Comparison of ENCODE assay signal across 8 cellular contexts in the genomic region with DNA sequence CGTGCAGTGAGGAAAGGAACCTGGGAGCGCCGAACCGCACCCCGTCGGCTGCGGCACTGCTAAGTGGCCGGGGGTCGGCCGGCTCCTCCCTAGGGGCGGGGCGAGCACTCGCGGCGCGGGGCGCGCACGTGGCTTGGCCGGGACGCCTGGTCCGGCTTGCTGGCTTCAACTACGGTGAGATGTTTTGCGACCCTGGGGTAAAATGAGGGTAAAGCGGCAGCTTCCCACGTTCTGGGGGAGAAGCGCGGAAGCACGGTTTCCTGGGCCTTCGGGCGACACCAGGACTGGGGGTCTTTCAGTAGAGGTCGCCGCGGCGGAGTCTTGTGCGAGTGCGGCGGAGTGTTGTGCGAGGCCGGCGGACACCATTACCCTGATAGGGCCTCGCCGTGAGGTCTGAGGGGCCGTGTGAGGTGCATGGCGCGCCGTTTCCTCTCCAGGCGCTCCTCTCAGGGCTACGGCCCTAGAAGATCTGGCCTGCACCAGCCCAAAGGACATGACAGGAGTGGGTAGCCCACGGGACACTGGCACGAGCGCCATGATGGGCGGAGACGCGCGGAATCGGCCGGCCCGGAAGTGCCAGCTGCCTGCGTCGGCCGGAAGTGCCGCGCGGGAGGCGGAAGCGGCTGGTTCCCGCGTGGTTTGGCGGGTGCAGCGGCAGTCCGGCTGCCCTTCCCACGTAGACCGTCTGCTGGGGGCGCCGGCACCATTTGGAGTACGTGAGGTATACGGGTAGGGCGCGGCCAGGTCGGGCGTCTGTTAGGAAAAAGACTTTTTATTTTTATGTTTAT. TPM values are rescaled to one million over a fixed set of nuclear protein-coding genes. Genes with fewer than 3 reads are reported as not detected.
DNase-seq lines count a peak whose midpoint lies in the region; ATAC-seq and TF ChIP-seq lines count a peak whose summit lies in the region.

A gene with protein sequence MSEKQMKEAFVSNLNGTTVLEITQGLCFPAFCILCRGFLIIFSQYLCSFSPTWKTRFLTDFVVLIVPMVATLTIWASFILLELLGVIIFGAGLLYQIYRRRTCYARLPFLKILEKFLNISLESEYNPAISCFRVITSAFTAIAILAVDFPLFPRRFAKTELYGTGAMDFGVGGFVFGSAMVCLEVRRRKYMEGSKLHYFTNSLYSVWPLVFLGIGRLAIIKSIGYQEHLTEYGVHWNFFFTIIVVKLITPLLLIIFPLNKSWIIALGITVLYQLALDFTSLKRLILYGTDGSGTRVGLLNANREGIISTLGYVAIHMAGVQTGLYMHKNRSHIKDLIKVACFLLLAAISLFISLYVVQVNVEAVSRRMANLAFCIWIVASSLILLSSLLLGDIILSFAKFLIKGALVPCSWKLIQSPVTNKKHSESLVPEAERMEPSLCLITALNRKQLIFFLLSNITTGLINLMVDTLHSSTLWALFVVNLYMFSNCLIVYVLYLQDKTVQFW (plus strand): TSS at position 107 of the 788 bp plus-strand sequence. CDS start 2,115 bp downstream, outside the sequence.

- DNase-seq in GM12865 (ENCODE audit: low read depth) (peak; percentile 96), NCI-H1436 (lab: John Stamatoyannopoulos, UW) (peak; percentile 94), T follicular helper cell (ENCODE audit: low read depth) (peak; percentile 73), cardiac septum (ENCODE audit: low spot score) (peak; percentile 93), posterior cingulate gyrus (peak; percentile 76 to 97 (median 86)), type B pancreatic cell (ENCODE audit: extremely low spot score, unreplicated experiment) (peak; percentile 90)
- peak; percentile 90 for DNase-seq in activated naive CD8-positive, alpha-beta T cell treated with anti-CD3 and anti-CD28 coated beads, Interleukin-2, amount 50 U/mL, for 24 hours

- H3K27ac Mint-ChIP-seq in activated naive CD8-positive, alpha-beta T cell treated with anti-CD3 and anti-CD28 coated beads, Interleukin-2, amount 50 U/mL, for 24 hours = peak within 1 kb of the TSS; percentile 96
- peak within 1 kb of the TSS; percentile 99 for H3K27ac Mint-ChIP-seq in type B pancreatic cell

- intact Hi-C loops in cardiac septum (cut with DNase I) = loop anchor here (1.0 to 5.0 kb wide), 2 partner anchors 9 to 67 kb away; a partner anchor contains a TSS
- intact Hi-C loops in posterior cingulate gyrus (cut with DNase I) = loop anchor here (1.0 to 5.0 kb wide), 3 partner anchors 9 to 68 kb away; a partner anchor contains a TSS

- H3K27me3 Mint-ChIP-seq in activated naive CD8-positive, alpha-beta T cell treated with anti-CD3 and anti-CD28 coated beads, Interleukin-2, amount 50 U/mL, for 24 hours = no peaks in the 10 kb centered on the region
- no peaks in the 10 kb centered on the region for H3K27me3 Mint-ChIP-seq in type B pancreatic cell

- H3K4me3 Mint-ChIP-seq in activated naive CD8-positive, alpha-beta T cell treated with anti-CD3 and anti-CD28 coated beads, Interleukin-2, amount 50 U/mL, for 24 hours = peak within 1 kb of the TSS; percentile 91
- H3K4me3 Mint-ChIP-seq in type B pancreatic cell = peak within 1 kb of the TSS; percentile 98

- ATAC-seq in HG02759 (IDR thresholded peaks at IDR 0.05; ENCODE audit: unreplicated experiment) = peak; percentile 83
- ATAC-seq in activated naive CD8-positive, alpha-beta T cell treated with anti-CD3 and anti-CD28 coated beads, Interleukin-2, amount 50 U/mL, for 24 hours = peak; percentile 89

- TF ChIP-seq CTCF in GM12865 (IDR thresholded peaks at IDR 0.05; ENCODE audit: insufficient read depth, low read depth, low read length, missing control alignments) (no peak), type B pancreatic cell (conservative IDR thresholded peaks at IDR 0.05) (no peak)

- H3K36me3 Mint-ChIP-seq in activated naive CD8-positive, alpha-beta T cell treated with anti-CD3 and anti-CD28 coated beads, Interleukin-2, amount 50 U/mL, for 24 hours (ENCODE audit: low read depth) = peaks cover 52% of the 10 kb centered on the region
- peaks cover 10% of the 10 kb centered on the region for H3K36me3 Mint-ChIP-seq in type B pancreatic cell

- H3K9me3 Mint-ChIP-seq in activated naive CD8-positive, alpha-beta T cell treated with anti-CD3 and anti-CD28 coated beads, Interleukin-2, amount 50 U/mL, for 24 hours = no peaks in the 10 kb centered on the region
- H3K9me3 Mint-ChIP-seq in type B pancreatic cell = no peaks in the 10 kb centered on the region

- H3K4me3 ChIP-seq in GM12865 (ENCODE audit: low read depth, low read length) = peak within 1 kb of the TSS; percentile 77

- peaks cover 47% of the 10 kb centered on the region for H3K4me1 Mint-ChIP-seq in activated naive CD8-positive, alpha-beta T cell treated with anti-CD3 and anti-CD28 coated beads, Interleukin-2, amount 50 U/mL, for 24 hours
- H3K4me1 Mint-ChIP-seq in type B pancreatic cell (ENCODE audit: unreplicated experiment) = peaks cover 4% of the 10 kb centered on the region

RNA-seq across cellular contexts. Expression of the gene that starts here (rescaled TPM):
- total RNA-seq in cardiac septum = 4.3 TPM
- 11.1 and 13.5 TPM in 2 replicates for total RNA-seq in type B pancreatic cell (ENCODE audit: low replicate concordance)

Comparison
In these comparisons a context has a peak if more than half of its experiments do, and no peak if none do; other contexts are left out.
1. Peak in every context shown above with its lines: DNase-seq, ATAC-seq and H3K4me3 ChIP-seq.